1 cellular context compared by ENCODE assay signal in genomic region chr14:101970830-101971400, GRCh38.
TF ChIP-seq lines count a peak whose summit lies in the region.

No MANE protein-coding gene starts in this region.

TF ChIP-seq in HepG2, 621 proteins besides CTCF, POLR2A, EP300 and RAD21:
- TF ChIP-seq RBM39 (IDR thresholded peaks at IDR 0.05; ENCODE audit: low read depth, low read length, poor library complexity, severe bottlenecking) (no peak), ZNF512 (CRISPR knock-in tag; IDR thresholded peaks at IDR 0.05) (no peak), DZIP1 (CRISPR knock-in tag; IDR thresholded peaks at IDR 0.05) (no peak)
